8 cellular contexts compared by ENCODE assay signal in the genomic region with DNA sequence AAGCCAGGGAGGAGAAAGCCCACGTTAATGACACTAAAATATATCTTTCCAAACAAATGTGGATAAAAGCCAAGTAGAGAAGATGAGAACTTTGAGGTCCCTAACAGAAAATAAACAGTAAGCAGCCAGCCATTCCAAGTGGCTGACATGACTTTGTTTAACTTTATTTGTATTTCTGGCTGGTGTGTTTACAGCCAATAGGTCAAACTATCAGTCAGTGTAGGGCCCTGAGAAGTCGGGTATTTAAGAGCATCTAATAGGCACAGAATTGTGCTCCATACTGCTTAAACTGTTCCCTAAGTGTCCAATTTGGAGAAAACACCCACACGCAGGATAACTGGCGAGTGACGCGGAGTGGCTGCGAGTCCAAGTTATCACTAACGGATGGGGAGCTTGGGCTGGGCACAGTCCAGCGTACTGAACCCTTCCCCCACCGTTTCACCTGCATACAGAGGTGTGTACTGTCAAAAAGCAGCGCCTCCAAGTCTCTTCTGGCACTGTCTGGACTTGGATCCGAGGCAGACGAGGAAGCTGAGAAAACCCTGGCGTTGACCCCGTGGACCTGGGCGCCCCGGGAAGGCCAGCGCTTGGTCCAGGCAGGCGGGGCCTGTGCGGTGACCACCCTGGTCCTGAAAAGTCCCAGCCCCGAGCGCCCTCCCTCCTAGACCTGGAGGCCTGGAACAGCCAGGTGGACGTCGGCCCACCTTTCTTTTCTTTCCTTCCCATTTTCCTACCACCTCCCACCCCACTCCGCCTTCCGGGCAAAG. TPM values are rescaled to one million over a fixed set of nuclear protein-coding genes. Genes with fewer than 3 reads are reported as not detected.
DNase-seq lines count a peak whose midpoint lies in the region; ATAC-seq and TF ChIP-seq lines count a peak whose summit lies in the region.

No MANE protein-coding gene starts in this region.

- H3K27ac ChIP-seq in RWPE2 (ENCODE audit: poor library complexity, severe bottlenecking): peak overlapping the region; percentile 49

- no peaks in the 10 kb centered on the region for H3K9me3 Mint-ChIP-seq in activated T-cell treated with anti-CD3 and anti-CD28 coated beads, Interleukin-2, amount 50 U/mL, for 4 hours
- no peaks in the 10 kb centered on the region for H3K9me3 Mint-ChIP-seq in natural killer cell

- peak overlapping the region; percentile 97 to 98 for H3K27ac Mint-ChIP-seq in natural killer cell

- no peak for DNase-seq in activated T-cell treated with anti-CD3 and anti-CD28 coated beads, Interleukin-2, amount 50 U/mL, for 4 hours
- DNase-seq in activated T-cell treated with anti-CD3 and anti-CD28 coated beads, Interleukin-2, amount 50 U/mL, for 1 hour: no peak
- DNase-seq in RWPE2 (ENCODE audit: low spot score) (no peak), erythroblast (lab: John Stamatoyannopoulos, UW) (peak; percentile 35 to 62), natural killer cell (peak; percentile 17), NCI-H1694 (lab: John Stamatoyannopoulos, UW) (no peak), NCI-H446 (lab: John Stamatoyannopoulos, UW) (no peak)

- intact Hi-C loops in natural killer cell (cut with micrococcal nuclease): no loop called here

- H3K27me3 Mint-ChIP-seq in activated T-cell treated with anti-CD3 and anti-CD28 coated beads, Interleukin-2, amount 50 U/mL, for 4 hours (ENCODE audit: low read depth): no peaks in the 10 kb centered on the region
- H3K27me3 Mint-ChIP-seq in natural killer cell (ENCODE audit: low read depth in 2 of 2): peaks cover 5 to 10% of the 10 kb centered on the region in 2 donors

- H3K27me3 ChIP-seq in RWPE2 (ENCODE audit: insufficient read depth, poor library complexity, severe bottlenecking): no peaks in the 10 kb centered on the region

- no peak for TF ChIP-seq POLR2A in erythroblast (IDR thresholded peaks at IDR 0.05; ENCODE audit: low read length)

- H3K4me3 Mint-ChIP-seq in activated T-cell treated with anti-CD3 and anti-CD28 coated beads, Interleukin-2, amount 50 U/mL, for 4 hours: peak overlapping the region; percentile 96
- H3K4me3 Mint-ChIP-seq in natural killer cell: peak overlapping the region; percentile 99

- H3K36me3 ChIP-seq in RWPE2 (ENCODE audit: low read depth): peaks cover 19% of the 10 kb centered on the region

- peak overlapping the region; percentile 60 for H3K4me3 ChIP-seq in RWPE2 (ENCODE audit: severe bottlenecking)

- H3K36me3 Mint-ChIP-seq in activated T-cell treated with anti-CD3 and anti-CD28 coated beads, Interleukin-2, amount 50 U/mL, for 4 hours (ENCODE audit: insufficient read depth): peaks cover 13% of the 10 kb centered on the region
- H3K36me3 Mint-ChIP-seq in natural killer cell: peaks cover 12% of the 10 kb centered on the region

- peaks cover 27% of the 10 kb centered on the region for H3K4me1 Mint-ChIP-seq in activated T-cell treated with anti-CD3 and anti-CD28 coated beads, Interleukin-2, amount 50 U/mL, for 4 hours (ENCODE audit: low read depth)
- H3K4me1 Mint-ChIP-seq in natural killer cell: peaks cover 9 to 21% of the 10 kb centered on the region in 2 donors

- no peaks in the 10 kb centered on the region for H3K9me3 ChIP-seq in RWPE2 (ENCODE audit: severe bottlenecking)

- TF ChIP-seq CTCF in RWPE2 (IDR thresholded peaks at IDR 0.05; ENCODE audit: poor library complexity, severe bottlenecking): no peak
- no peak for TF ChIP-seq CTCF in natural killer cell (IDR thresholded peaks at IDR 0.05)

- no peak for ATAC-seq in activated T-cell treated with anti-CD3 and anti-CD28 coated beads, Interleukin-2, amount 50 U/mL, for 4 hours
- peak; percentile 47 for ATAC-seq in RWPE2 (ENCODE audit: low read depth)
- no peak for ATAC-seq in natural killer cell
- no peak for ATAC-seq in HG03039 (IDR thresholded peaks at IDR 0.05; ENCODE audit: unreplicated experiment)

- H3K4me1 ChIP-seq in RWPE2 (ENCODE audit: insufficient read depth, poor library complexity, severe bottlenecking): peaks cover 6% of the 10 kb centered on the region

RNA-seq across cellular contexts. Expression of a gene that starts 0.7 kb away (rescaled TPM):
- 10 to 100 TPM; 59.7 to 73.2 (median 60.9) TPM for total RNA-seq in activated T-cell treated with anti-CD3 and anti-CD28 coated beads, Interleukin-2, amount 50 U/mL, for 4 hours
- total RNA-seq in natural killer cell: 100 to 1,000 TPM in 2 of 3 donors, 10 to 100 TPM in 1; 90.5 to 129 (median 114) TPM

Comparison
In these comparisons a context has a peak if more than half of its experiments do, and no peak if none do; other contexts are left out.
1. DNase-seq: peak in erythroblast (2 of 2) and natural killer cell (single experiment); none in activated T-cell treated with anti-CD3 and anti-CD28 coated beads, Interleukin-2, amount 50 U/mL, for 4 hours (single experiment), activated T-cell treated with anti-CD3 and anti-CD28 coated beads, Interleukin-2, amount 50 U/mL, for 1 hour (single experiment), RWPE2 (single experiment), NCI-H1694 (single experiment) and NCI-H446 (0 of 2).